Comparison of ENCODE assay signal across 8 cellular contexts in genomic region chr15:49620658-49621326, GRCh38.
DNase-seq lines count a peak whose midpoint lies in the region; ATAC-seq and TF ChIP-seq lines count a peak whose summit lies in the region.

DTWD1 (plus strand) TSS chr15:49621048; CDS start chr15:49625168, 4,120 bp downstream.
FAM227B (minus strand) TSS chr15:49620818; CDS start chr15:49615171, 5,647 bp downstream.

- peak within 1 kb of the TSS; percentile 84 to 87 for H3K4me3 Mint-ChIP-seq in effector memory CD8-positive, alpha-beta T cell
- H3K4me3 Mint-ChIP-seq in memory B cell, result peak within 1 kb of the TSS; percentile 93

- peaks cover 15% of the 10 kb centered on the region for H3K36me3 Mint-ChIP-seq in effector memory CD8-positive, alpha-beta T cell (ENCODE audit: insufficient read depth)
- H3K36me3 Mint-ChIP-seq in memory B cell, result peaks cover 21% of the 10 kb centered on the region

- H3K4me1 Mint-ChIP-seq in effector memory CD8-positive, alpha-beta T cell (ENCODE audit: low read depth in 2 of 2), result peaks cover 16 to 30% of the 10 kb centered on the region in 2 donors
- H3K4me1 Mint-ChIP-seq in memory B cell, result peaks cover 13% of the 10 kb centered on the region

- ATAC-seq in effector memory CD8-positive, alpha-beta T cell (replicated peaks), result peak; percentile 96
- ATAC-seq in memory B cell (ENCODE audit: low read depth), result peak; percentile 95

- peaks cover 0 to 2% of the 10 kb centered on the region in 2 donors for H3K9me3 Mint-ChIP-seq in effector memory CD8-positive, alpha-beta T cell
- peaks cover 5% of the 10 kb centered on the region for H3K9me3 Mint-ChIP-seq in memory B cell

- H3K27ac Mint-ChIP-seq in effector memory CD8-positive, alpha-beta T cell, result peak within 1 kb of the TSS; percentile 95 to 97
- H3K27ac Mint-ChIP-seq in memory B cell, result peak within 1 kb of the TSS; percentile 85

- no peaks in the 10 kb centered on the region for H3K27me3 Mint-ChIP-seq in effector memory CD8-positive, alpha-beta T cell
- no peaks in the 10 kb centered on the region for H3K27me3 Mint-ChIP-seq in memory B cell

- TF ChIP-seq CTCF in GM20000 (IDR thresholded peaks at IDR 0.05; ENCODE audit: extremely low read depth, missing control alignments), result no peak

- DNase-seq in COLO668 (lab: John Stamatoyannopoulos, UW; ENCODE audit: unreplicated experiment) (peak; percentile 97), GM20000 (ENCODE audit: low spot score) (peak; percentile 89), HS-5 (ENCODE audit: low read depth) (peak; percentile 82), NK-92 (lab: John Stamatoyannopoulos, UW; ENCODE audit: unreplicated experiment) (peak; percentile 73), memory B cell (ENCODE audit: low spot score in 2 of 2) (peak; percentile 87 to 88)
- peak; percentile 95 for DNase-seq in activated CD8-positive, alpha-beta memory T cell treated with anti-CD3 and anti-CD28 coated beads for 24 hours
- DNase-seq in effector memory CD8-positive, alpha-beta T cell, result peak; percentile 89 to 92 (median 92)
- DNase-seq in stimulated activated CD8-positive, alpha-beta memory T cell treated with anti-CD3 and anti-CD28 coated beads, Interleukin-12 subunit alpha, Interleukin-12 subunit beta, amount 100 ng/mL, for 1 hour (ENCODE audit: low read depth), result peak; percentile 89

Comparison
In these comparisons a context has a peak if more than half of its experiments do, and no peak if none do; other contexts are left out.
1. Peak in every context shown above with its lines: DNase-seq and ATAC-seq.